In genomic region chr7:7968544-7969305, GRCh38 we compare ENCODE assay signal across 8 cellular contexts. TPM values are rescaled to one million over a fixed set of nuclear protein-coding genes. Genes with fewer than 3 reads are reported as not detected.
DNase-seq lines count a peak whose midpoint lies in the region; ATAC-seq and TF ChIP-seq lines count a peak whose summit lies in the region.

Gene GLCCI1, plus strand, starts transcription at chr7:7968796. Its CDS starts 555 bp downstream, at chr7:7969351.

- peaks cover 21% of the 10 kb centered on the region for H3K4me1 ChIP-seq in ACC112 (ENCODE audit: control insufficient read depth, insufficient read depth, low read length, unreplicated experiment)
- H3K4me1 ChIP-seq in breast epithelium, result no peaks in the 10 kb centered on the region
- peaks cover 22% of the 10 kb centered on the region for H3K4me1 ChIP-seq in iPS-20b (ENCODE audit: insufficient read depth, low read length)

- intact Hi-C loops in breast epithelium (cut with DNase I; ENCODE audit: low total_unique reads), result no loop called here

- H3K27ac ChIP-seq in ACC112 (ENCODE audit: low read depth, low read length) (0 out of 2 replicates have a peak within 1 kb of the TSS, but pooled peaks have one; percentile 22), VCaP (peak within 1 kb of the TSS; percentile 90), breast epithelium (peak within 1 kb of the TSS; percentile 95), iPS-20b (ENCODE audit: low read length) (no peak within 1 kb of the TSS), skin epidermis (peak within 1 kb of the TSS; percentile 70 to 97 (median 91))

- H3K36me3 ChIP-seq in ACC112 (ENCODE audit: insufficient read depth, low read length) (no peaks in the 10 kb centered on the region), breast epithelium (no peaks in the 10 kb centered on the region), iPS-20b (ENCODE audit: insufficient read depth, low read depth, low read length) (no peaks in the 10 kb centered on the region)

- H3K9ac ChIP-seq in iPS-20b (ENCODE audit: low read depth, low read length), result peak within 1 kb of the TSS; percentile 90

- peak within 1 kb of the TSS; percentile 98 for H2AFZ ChIP-seq in ACC112 (ENCODE audit: low read length, unreplicated experiment)

- ATAC-seq in GM18870 (IDR thresholded peaks at IDR 0.05; ENCODE audit: unreplicated experiment), result peak; percentile 88
- ATAC-seq in HG03135 (IDR thresholded peaks at IDR 0.05; ENCODE audit: unreplicated experiment), result peak; percentile 85

- TF ChIP-seq POLR2A in breast epithelium (IDR thresholded peaks at IDR 0.05), result no peak

- H3K4me3 ChIP-seq in ACC112 (ENCODE audit: low read depth, low read length) (peak within 1 kb of the TSS; percentile 91), breast epithelium (peak within 1 kb of the TSS; percentile 94 to 98 (median 97)), iPS-20b (ENCODE audit: low read length) (peak within 1 kb of the TSS; percentile 97), skin epidermis (peak within 1 kb of the TSS; percentile 84 to 99 (median 92))

- TF ChIP-seq CTCF in VCaP (conservative IDR thresholded peaks at IDR 0.05), result no peak
- no peak for TF ChIP-seq CTCF in breast epithelium (IDR thresholded peaks at IDR 0.05)

- DNase-seq in NCI-H2196 treated with DMSO at 0.1 percent for 48 hours (lab: John Stamatoyannopoulos, UW; ENCODE audit: unreplicated experiment), result peak; percentile 98
- DNase-seq in breast epithelium (ENCODE audit: low spot score in 2 of 2), result peak; percentile 96 to 97

- H3K9me3 ChIP-seq in breast epithelium (no peaks in the 10 kb centered on the region), iPS-20b (ENCODE audit: insufficient read depth, low read depth, low read length) (no peaks in the 10 kb centered on the region)

- H3K27me3 ChIP-seq in ACC112 (ENCODE audit: insufficient read depth, low read length) (no peaks in the 10 kb centered on the region), breast epithelium (no peaks in the 10 kb centered on the region), iPS-20b (ENCODE audit: insufficient read depth, low read length) (no peaks in the 10 kb centered on the region)

- peaks cover 15% of the 10 kb centered on the region for H3K79me2 ChIP-seq in ACC112 (ENCODE audit: control insufficient read depth, insufficient read depth, low read length, unreplicated experiment)

RNA-seq across cellular contexts. Expression of gene GLCCI1, which starts in this region (rescaled TPM):
- total RNA-seq in breast epithelium, result 10 to 100 TPM; 11.7 to 29.1 (median 18.4) TPM
